17 cellular contexts compared by ENCODE assay signal in genomic region chr6:68159433-68159832, GRCh38.
"Had no signal": no experiment of that assay in that cellular context is flagged by ENCODE, and none has a peak within 500 bp of the region (broad histone marks: within the 10 kb centered on the region; RNA-seq: fewer than 3 reads in every experiment).

No MANE protein-coding gene starts in this region.

- H3K9me3 ChIP-seq: colonic mucosa, esophagus muscularis mucosa, pancreas, testis had no signal

- H3K36me3 ChIP-seq: colonic mucosa, esophagus muscularis mucosa, left ventricle myocardium inferior, pancreas, stomach, upper lobe of left lung had no signal

- DNase-seq: activated CD4-positive, alpha-beta T cell treated with anti-CD3 and anti-CD28 coated beads for 48 hours; activated CD8-positive, alpha-beta memory T cell treated with anti-CD3 and anti-CD28 coated beads, Interleukin-2, amount 50 U/mL, for 4 hours; activated CD8-positive, alpha-beta T cell treated with anti-CD3 and anti-CD28 coated beads for 36 hours; activated effector memory CD4-positive, alpha-beta T cell treated with anti-CD3 and anti-CD28 coated beads, Interleukin-2, amount 50 U/mL, for 16 hours; activated T-cell treated with anti-CD3 and anti-CD28 coated beads, Interleukin-2, amount 50 U/mL, for 48 hours; colonic mucosa; effector CD4-positive, alpha-beta T cell; left ventricle myocardium inferior; naive B cell; pancreas; stomach; testis; upper lobe of left lung had no signal

- H3K27me3 ChIP-seq: colonic mucosa, esophagus muscularis mucosa, pancreas, stomach, testis, upper lobe of left lung had no signal

- ATAC-seq: activated CD8-positive, alpha-beta T cell treated with anti-CD3 and anti-CD28 coated beads for 36 hours; activated naive CD4-positive, alpha-beta T cell treated with anti-CD3 and anti-CD28 coated beads, Interleukin-2, amount 50 U/mL, for 72 hours; pancreas; sciatic nerve; WTC11 had no signal

- H3K27ac ChIP-seq: colonic mucosa, esophagus muscularis mucosa, left ventricle myocardium inferior, pancreas, stomach, testis, upper lobe of left lung had no signal

- H3K4me3 ChIP-seq: colonic mucosa, esophagus muscularis mucosa, left ventricle myocardium inferior, pancreas, stomach, testis, upper lobe of left lung had no signal

- H3K4me1 ChIP-seq: colonic mucosa, esophagus muscularis mucosa, left ventricle myocardium inferior, pancreas, stomach, testis, upper lobe of left lung had no signal
